3 cellular contexts compared by ENCODE assay signal in genomic region chr16:74409185-74409981, GRCh38. TPM values are rescaled to one million over a fixed set of nuclear protein-coding genes. Genes with fewer than 3 reads are reported as not detected.
"Had no signal": no experiment of that assay in that cellular context is flagged by ENCODE, and none has a peak within 500 bp of the region (broad histone marks: within the 10 kb centered on the region; RNA-seq: fewer than 3 reads in every experiment).

No MANE protein-coding gene starts in this region.

RNA-seq across cellular contexts. Expression of gene CLEC18B, which starts 11.9 kb away (rescaled TPM):
- total RNA-seq: left ventricle myocardium superior, mononuclear cell had no signal

RNA-seq across cellular contexts. Expression of gene NPIPB15, which starts 33.3 kb away (rescaled TPM):
- total RNA-seq: left ventricle myocardium superior, lower lobe of right lung had no signal
